In the genomic region with DNA sequence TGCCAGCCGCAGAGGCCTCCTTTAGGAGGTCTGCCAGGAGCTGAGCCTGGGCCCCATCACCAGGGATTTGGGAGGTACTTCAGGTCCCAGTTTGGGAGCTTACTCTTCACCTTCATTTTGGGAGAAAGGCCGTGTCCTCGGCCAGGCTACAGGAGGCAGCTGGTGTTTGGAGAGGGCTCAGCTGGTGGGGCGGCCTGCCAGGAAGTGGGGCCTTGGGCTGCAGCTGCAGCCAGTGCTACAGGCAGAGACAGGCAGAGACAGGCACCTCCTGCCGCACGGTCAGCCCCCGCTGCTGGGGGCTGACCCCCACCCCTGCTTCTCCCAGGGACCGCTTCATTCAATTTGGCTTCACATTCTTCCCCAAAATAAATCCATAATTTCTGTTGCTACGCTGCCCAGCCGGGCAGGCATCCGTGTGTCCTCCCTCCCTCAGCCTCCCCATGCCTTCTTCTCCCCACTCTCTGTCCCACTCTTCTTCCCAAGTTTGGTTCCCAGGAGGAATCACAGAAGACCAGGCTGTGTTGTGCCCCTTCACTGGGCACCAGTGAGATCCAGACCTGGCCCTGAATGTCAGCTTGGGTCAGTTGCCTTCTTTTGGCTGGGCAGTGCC, we compare ENCODE assay signal across 17 cellular contexts. TPM values are rescaled to one million over a fixed set of nuclear protein-coding genes. Genes with fewer than 3 reads are reported as not detected.
DNase-seq lines count a peak whose midpoint lies in the region; ATAC-seq and TF ChIP-seq lines count a peak whose summit lies in the region.
"Had no signal": no experiment of that assay in that cellular context is flagged by ENCODE, and none has a peak within 500 bp of the region (broad histone marks: within the 10 kb centered on the region; RNA-seq: fewer than 3 reads in every experiment).

No MANE protein-coding gene starts in this region.

- peaks cover 6% of the 10 kb centered on the region for H3K27me3 Mint-ChIP-seq in osteocyte (ENCODE audit: unreplicated experiment)

- H3K36me3 ChIP-seq in BLaER1 treated with 17β-estradiol and CSF1 and Interleukin-3, amounts not matched to agents 10 nM and 100 nM, result no peaks in the 10 kb centered on the region
- H3K36me3 ChIP-seq in neuronal stem cell (replicated peaks in 1 of 2; ENCODE audit: control insufficient read depth in 2 of 2, insufficient read depth in 2 of 2, low read length in 2 of 2), result no peaks in the 10 kb centered on the region
- no peaks in the 10 kb centered on the region for H3K36me3 ChIP-seq in suprapubic skin
- H3K36me3 ChIP-seq: pancreas had no signal

- peaks cover 3% of the 10 kb centered on the region for H3K79me1 ChIP-seq in neuronal stem cell (ENCODE audit: low read depth, low read length)

- no CpG with 5 or more reads among the region's 11 CpGs for WGBS in neuronal stem cell (ENCODE audit: extremely low coverage in 2 of 2, insufficient read length in 2 of 2, insufficient replicate concordance in 1 of 2), 2 donors
- WGBS in suprapubic skin, result 62% methylated on average over 7 of the region's 11 CpGs

- no peak overlapping the region for H2BK15ac ChIP-seq in neuronal stem cell (ENCODE audit: low read length)

- H3K4ac ChIP-seq in neuronal stem cell (ENCODE audit: low read length), result no peak overlapping the region

- H2AK5ac ChIP-seq in neuronal stem cell (ENCODE audit: low read depth, low read length), result peak overlapping the region; percentile 10

- DNase-seq in NCI-H446 (lab: John Stamatoyannopoulos, UW) (peak; percentile 42 to 85), dorsolateral prefrontal cortex (peak; percentile 38 to 95 (median 92)), neuronal stem cell (ENCODE audit: low spot score) (no peak), osteocyte (ENCODE audit: extremely low spot score, unreplicated experiment) (no peak), suprapubic skin (ENCODE audit: low spot score in 2 of 2) (no peak)
- DNase-seq: activated CD4-positive, alpha-beta T cell treated with anti-CD3 and anti-CD28 coated beads, Interleukin-2, amount 50 U/mL, for 4 hours; activated T-cell treated with anti-CD3 and anti-CD28 coated beads, Interleukin-2, amount 50 U/mL, for 72 hours; HFFc6; NCI-H1105 treated with DMSO at 0.1 percent for 48 hours; NCI-H345; pancreas; stimulated activated naive CD8-positive, alpha-beta T cell treated with anti-CD3 and anti-CD28 coated beads, Interleukin-15, Interleukin-2, amounts not matched to agents 100 U/mL and 50 U/mL, for 24 hours had no signal

- H3K4me2 ChIP-seq in BLaER1 treated with 17β-estradiol and CSF1 and Interleukin-3, amounts not matched to agents 10 nM and 100 nM, result peak overlapping the region in 9 of 11 experiments; percentile 43 to 88 (median 81); a peak in 18 of 22 replicates
- H3K4me2 ChIP-seq in neuronal stem cell (ENCODE audit: insufficient read depth, low read length, poor library complexity, severe bottlenecking), result no peak overlapping the region

- no peaks in the 10 kb centered on the region for H3K36me3 Mint-ChIP-seq in osteocyte (ENCODE audit: unreplicated experiment)

- H2BK120ac ChIP-seq in neuronal stem cell (ENCODE audit: low read depth, low read length), result peak overlapping the region; percentile 66

- peak overlapping the region in 8 of 11 experiments; percentile 8 to 62 (median 38); a peak in 12 of 22 replicates for H3K9ac ChIP-seq in BLaER1 treated with 17β-estradiol and CSF1 and Interleukin-3, amounts not matched to agents 10 nM and 100 nM
- H3K9ac ChIP-seq in neuronal stem cell (ENCODE audit: low read depth, low read length, poor library complexity), result no peak overlapping the region

- H3K4me1 ChIP-seq in BLaER1 treated with 17β-estradiol and CSF1 and Interleukin-3, amounts not matched to agents 10 nM and 100 nM, result peaks cover 16 to 97% (median 82%) of the 10 kb centered on the region in 10 experiments
- H3K4me1 ChIP-seq in neuronal stem cell (ENCODE audit: control insufficient read depth in 2 of 2, insufficient read depth in 1 of 2, low read depth in 1 of 2, low read length in 2 of 2), result peaks cover 3 to 11% of the 10 kb centered on the region in 2 donors
- H3K4me1 ChIP-seq in suprapubic skin, result no peaks in the 10 kb centered on the region
- H3K4me1 ChIP-seq: pancreas had no signal

- H3K27ac Mint-ChIP-seq in osteocyte (ENCODE audit: unreplicated experiment), result no peak overlapping the region
- H3K27ac Mint-ChIP-seq: activated T-cell treated with anti-CD3 and anti-CD28 coated beads, Interleukin-2, amount 50 U/mL, for 72 hours; HFFc6 had no signal

- no peaks in the 10 kb centered on the region for H3K9me3 ChIP-seq in BLaER1 treated with 17β-estradiol and CSF1 and Interleukin-3, amounts not matched to agents 10 nM and 100 nM (replicated peaks in 1 of 11)
- H3K9me3 ChIP-seq in neuronal stem cell (replicated peaks in 1 of 2; ENCODE audit: control insufficient read depth in 2 of 2, insufficient read depth in 1 of 2, low read depth in 1 of 2, low read length in 2 of 2) (peaks cover 0 to 3% of the 10 kb centered on the region in 2 donors), suprapubic skin (no peaks in the 10 kb centered on the region)
- H3K9me3 ChIP-seq: pancreas had no signal

- peak overlapping the region; percentile 19 for H4K8ac ChIP-seq in neuronal stem cell (ENCODE audit: low read depth, low read length)

- no peak overlapping the region for H2BK5ac ChIP-seq in neuronal stem cell (ENCODE audit: low read length)

- TF ChIP-seq EP300 in suprapubic skin (IDR thresholded peaks at IDR 0.05), result no peak

- ATAC-seq in HG03045 (IDR thresholded peaks at IDR 0.05; ENCODE audit: unreplicated experiment), result no peak
- ATAC-seq in HG02678 (IDR thresholded peaks at IDR 0.05; ENCODE audit: unreplicated experiment), result no peak
- ATAC-seq: activated T-cell treated with anti-CD3 and anti-CD28 coated beads, Interleukin-2, amount 50 U/mL, for 72 hours; pancreas; stimulated activated naive CD8-positive, alpha-beta T cell treated with anti-CD3 and anti-CD28 coated beads, Interleukin-15, Interleukin-2, amounts not matched to agents 100 U/mL and 50 U/mL, for 24 hours had no signal

- no peaks in the 10 kb centered on the region for H3K9me3 Mint-ChIP-seq in osteocyte (ENCODE audit: unreplicated experiment)
- H3K9me3 Mint-ChIP-seq: activated T-cell treated with anti-CD3 and anti-CD28 coated beads, Interleukin-2, amount 50 U/mL, for 72 hours; HFFc6 had no signal

- TF ChIP-seq POLR2A in suprapubic skin (IDR thresholded peaks at IDR 0.05), result no peak

- intact Hi-C loops in dorsolateral prefrontal cortex (cut with DNase I), result no loop called here

- H4K20me1 ChIP-seq in BLaER1 treated with 17β-estradiol and CSF1 and Interleukin-3, amounts not matched to agents 10 nM and 100 nM, result peaks cover 0 to 5% (median 0%) of the 10 kb centered on the region in 11 experiments; a peak in 5 of 22 replicates

- peak overlapping the region; percentile 33 for H2AFZ ChIP-seq in neuronal stem cell (ENCODE audit: low read length)

- no peak overlapping the region for H3K14ac ChIP-seq in neuronal stem cell (ENCODE audit: low read length)

- H3K4me1 Mint-ChIP-seq in osteocyte (ENCODE audit: unreplicated experiment), result no peaks in the 10 kb centered on the region

- H3K27ac ChIP-seq in BLaER1 treated with 17β-estradiol and CSF1 and Interleukin-3, amounts not matched to agents 10 nM and 100 nM, result peak overlapping the region in 8 of 11 experiments; percentile 2 to 59 (median 25); a peak in 9 of 22 replicates
- peak overlapping the region; percentile 76 to 100 (median 99) for H3K27ac ChIP-seq in dorsolateral prefrontal cortex
- no peak overlapping the region for H3K27ac ChIP-seq in neuronal stem cell (replicated peaks; ENCODE audit: low read length)
- no peak overlapping the region for H3K27ac ChIP-seq in suprapubic skin
- H3K27ac ChIP-seq: HL-60, pancreas had no signal

- no peak overlapping the region for H3K4me3 Mint-ChIP-seq in osteocyte (ENCODE audit: unreplicated experiment)
- H3K4me3 Mint-ChIP-seq: activated T-cell treated with anti-CD3 and anti-CD28 coated beads, Interleukin-2, amount 50 U/mL, for 72 hours; HFFc6 had no signal

- H3K4me3 ChIP-seq in BLaER1 treated with 17β-estradiol and CSF1 and Interleukin-3, amounts not matched to agents 10 nM and 100 nM, result no peak overlapping the region
- H3K4me3 ChIP-seq in dorsolateral prefrontal cortex (peak overlapping the region in 5 of 59 donors; percentile 3 to 30 (median 5)), neuronal stem cell (ENCODE audit: low read length in 2 of 2) (no peak overlapping the region), suprapubic skin (no peak overlapping the region)
- H3K4me3 ChIP-seq: pancreas had no signal

- no peak overlapping the region for H4K91ac ChIP-seq in neuronal stem cell (ENCODE audit: low read depth, low read length, poor library complexity)

- H3K18ac ChIP-seq in neuronal stem cell (ENCODE audit: low read length), result peak overlapping the region; percentile 25

- no peak overlapping the region for H2BK12ac ChIP-seq in neuronal stem cell (ENCODE audit: low read length)

- H3K23ac ChIP-seq in neuronal stem cell (ENCODE audit: low read depth, low read length, poor library complexity), result no peak overlapping the region

- TF ChIP-seq CTCF in dorsolateral prefrontal cortex (IDR thresholded peaks at IDR 0.05 in 54 of 56, conservative IDR thresholded peaks at IDR 0.05 in 2 of 56; ENCODE audit: low read depth in 1 of 56, partially characterized antibody in 56 of 56), result peak in 1 of 56 donors; percentile 4
- no peak for TF ChIP-seq CTCF in osteocyte (IDR thresholded peaks at IDR 0.05)
- TF ChIP-seq CTCF in suprapubic skin (IDR thresholded peaks at IDR 0.05), result no peak

- H3K27me3 ChIP-seq in BLaER1 treated with 17β-estradiol and CSF1 and Interleukin-3, amounts not matched to agents 10 nM and 100 nM, result peaks cover 6 to 13% (median 8%) of the 10 kb centered on the region in 11 experiments
- H3K27me3 ChIP-seq in dorsolateral prefrontal cortex, result peaks cover 0 to 15% (median 2%) of the 10 kb centered on the region in 45 donors
- H3K27me3 ChIP-seq in neuronal stem cell (ENCODE audit: control insufficient read depth in 3 of 3, insufficient read depth in 3 of 3, low read depth in 1 of 3, low read length in 3 of 3), result peaks cover 0 to 33% (median 6%) of the 10 kb centered on the region in 3 experiments
- peaks cover 12% of the 10 kb centered on the region for H3K27me3 ChIP-seq in suprapubic skin

RNA-seq across cellular contexts. Expression of a gene that starts 6.1 kb away (rescaled TPM):
- total RNA-seq in dorsolateral prefrontal cortex (100 to 1,000 TPM in 1 of 120 experiments, 10 to 100 TPM in 97, 1 to 10 TPM in 22; 2.9 to 101 (median 20.6) TPM), osteocyte (not detected in 2 replicates), suprapubic skin (not detected)
- not detected for polyA plus RNA-seq in neuronal stem cell (2013, experiment 1 of 2)
- polyA plus RNA-seq in neuronal stem cell (2013, experiment 2 of 2), result not detected
- total RNA-seq: activated T-cell treated with anti-CD3 and anti-CD28 coated beads, Interleukin-2, amount 50 U/mL, for 72 hours; glomerular endothelial cell; HFFc6; pancreas had no signal

RNA-seq across cellular contexts. Expression of a gene that starts 23.5 kb away (rescaled TPM):
- total RNA-seq in dorsolateral prefrontal cortex, result 1 to 10 TPM in 29 of 120 experiments, under 1 TPM in 66, not detected in 25; 0.16 to 2.8 (median 0.68) TPM
- 118 TPM for polyA plus RNA-seq in neuronal stem cell (2013, experiment 1 of 2)
- polyA plus RNA-seq in neuronal stem cell (2013, experiment 2 of 2), result 125 TPM
- 11.9 and 12.3 TPM in 2 replicates for total RNA-seq in osteocyte
- total RNA-seq in suprapubic skin, result 1 to 10 TPM; 3.7 to 9.6 (median 5.5) TPM

RNA-seq across cellular contexts. Expression of a gene that starts 50.3 kb away (rescaled TPM):
- 100 to 1,000 TPM in 13 of 120 experiments, 10 to 100 TPM in 107; 32.6 to 162 (median 68.4) TPM for total RNA-seq in dorsolateral prefrontal cortex
- 50.8 TPM for polyA plus RNA-seq in neuronal stem cell (2013, experiment 1 of 2)
- polyA plus RNA-seq in neuronal stem cell (2013, experiment 2 of 2), result 52.7 TPM
- total RNA-seq in osteocyte, result 33.7 and 35.1 TPM in 2 replicates
- total RNA-seq in suprapubic skin, result 10 to 100 TPM; 43.9 to 78.3 (median 66.1) TPM

RNA-seq across cellular contexts. Expression of a gene that starts 50.7 kb away (rescaled TPM):
- total RNA-seq in dorsolateral prefrontal cortex (1 to 10 TPM in 109 of 120 experiments, under 1 TPM in 11; 0.55 to 5.6 (median 1.9) TPM), osteocyte (16.0 and 16.2 TPM in 2 replicates), suprapubic skin (1 to 10 TPM; 1.0 to 9.1 (median 7.0) TPM)
- 38.3 TPM for polyA plus RNA-seq in neuronal stem cell (2013, experiment 1 of 2)
- 37.7 TPM for polyA plus RNA-seq in neuronal stem cell (2013, experiment 2 of 2)

Comparison
In these comparisons a context has a peak if more than half of its experiments do, and no peak if none do; other contexts are left out.
1. H3K27ac ChIP-seq: peak in BLaER1 treated with 17β-estradiol and CSF1 and Interleukin-3, amounts not matched to agents 10 nM and 100 nM (8 of 11) and dorsolateral prefrontal cortex (59 of 59); none in neuronal stem cell (single experiment) and suprapubic skin (single experiment).
2. DNase-seq: peak in NCI-H446 (2 of 2) and dorsolateral prefrontal cortex (10 of 10); none in neuronal stem cell (single experiment), osteocyte (single experiment) and suprapubic skin (0 of 2).